9 cellular contexts compared by ENCODE assay signal in genomic region chr4:24794916-24795665, GRCh38. TPM values are rescaled to one million over a fixed set of nuclear protein-coding genes. Genes with fewer than 3 reads are reported as not detected.
A peak's percentile ranks its signal among the peaks of the same experiment; 100 is the strongest.
DNase-seq lines count a peak whose midpoint lies in the region; ATAC-seq and TF ChIP-seq lines count a peak whose summit lies in the region.
"Had no signal": no experiment of that assay in that cellular context is flagged by ENCODE, and none has a peak within 500 bp of the region (broad histone marks: within the 10 kb centered on the region; RNA-seq: fewer than 3 reads in every experiment).

TSS of gene SOD3 (plus strand) at chr4:24795573. CDS start at chr4:24799522, 3,949 bp downstream.

- TF ChIP-seq CTCF in AG09309 (IDR thresholded peaks at IDR 0.05; ENCODE audit: control insufficient read depth, insufficient read depth, low read depth, low read length, missing control alignments) (no peak), Panc1 (IDR thresholded peaks at IDR 0.05) (no peak), fibroblast of villous mesenchyme (IDR thresholded peaks at IDR 0.05; ENCODE audit: insufficient read depth, low read depth, low read length) (no peak), neural crest cell (conservative IDR thresholded peaks at IDR 0.05) (no peak)

- CTCF ChIA-PET in Panc1 (lab: Charles Lee): no interaction called here

- H3K4me3 Mint-ChIP-seq in neural crest cell: peak within 1 kb of the TSS; percentile 56
- no peak within 1 kb of the TSS for H3K4me3 Mint-ChIP-seq in stimulated activated memory B cell treated with anti-CD40 and anti-IgM and Interleukin-4, amounts not matched to agents 10 μg/mL and 1 μg/mL and 100 μg/mL, for 72 hours
- H3K4me3 Mint-ChIP-seq in effector memory CD8-positive, alpha-beta T cell: no peak within 1 kb of the TSS

- H3K4me3 ChIP-seq in AG09309 (ENCODE audit: control insufficient read depth, low read depth, low read length) (peak within 1 kb of the TSS; percentile 41), Panc1 (ENCODE audit: low read depth in 2 of 2, low read length in 2 of 2) (no peak within 1 kb of the TSS), fibroblast of villous mesenchyme (ENCODE audit: low read depth, low read length) (peak within 1 kb of the TSS; percentile 42)

- no peaks in the 10 kb centered on the region for H3K9me3 ChIP-seq in Panc1 (ENCODE audit: control insufficient read depth, insufficient read depth, low read depth, low read length)

- no TSS peak for BruUV-seq in Panc1 (replicated peaks; lab: Mats Ljungman, UMichigan)

- intact Hi-C loops in Panc1 (cut with micrococcal nuclease; ENCODE audit: unreplicated experiment): no loop called here

- ATAC-seq in Panc1: 0 out of 2 replicates have a peak, but pooled peaks have one; percentile 34
- no peak for ATAC-seq in stimulated activated memory B cell treated with anti-CD40 and anti-IgM and Interleukin-4, amounts not matched to agents 10 μg/mL and 1 μg/mL and 100 μg/mL, for 72 hours
- no peak for ATAC-seq in effector memory CD8-positive, alpha-beta T cell (replicated peaks)

- H3K4me1 Mint-ChIP-seq in neural crest cell: peaks cover 27% of the 10 kb centered on the region
- no peaks in the 10 kb centered on the region for H3K4me1 Mint-ChIP-seq in stimulated activated memory B cell treated with anti-CD40 and anti-IgM and Interleukin-4, amounts not matched to agents 10 μg/mL and 1 μg/mL and 100 μg/mL, for 72 hours
- H3K4me1 Mint-ChIP-seq in effector memory CD8-positive, alpha-beta T cell (ENCODE audit: low read depth in 2 of 2): no peaks in the 10 kb centered on the region

- DNase-seq in AG09309 (ENCODE audit: low read depth) (peak; percentile 83), Panc1 (ENCODE audit: low read depth, low spot score) (no peak), fibroblast of villous mesenchyme (ENCODE audit: low read depth) (peak; percentile 86), neural crest cell (ENCODE audit: low read depth, low spot score) (peak; percentile 39)
- no peak for DNase-seq in stimulated activated CD4-positive, alpha-beta T cell treated with anti-CD3 and anti-CD28 coated beads, Interleukin-4, amount 100 ng/mL, for 4 hours
- no peak for DNase-seq in activated T-cell treated with anti-CD3 and anti-CD28 coated beads, Interleukin-2, amount 50 U/mL, for 48 hours
- DNase-seq in effector memory CD8-positive, alpha-beta T cell: no peak

- H3K4me1 ChIP-seq in Panc1 (ENCODE audit: control insufficient read depth, insufficient read depth, low read length): no peaks in the 10 kb centered on the region

- no peaks in the 10 kb centered on the region for H3K9me3 Mint-ChIP-seq in neural crest cell
- no peaks in the 10 kb centered on the region for H3K9me3 Mint-ChIP-seq in stimulated activated memory B cell treated with anti-CD40 and anti-IgM and Interleukin-4, amounts not matched to agents 10 μg/mL and 1 μg/mL and 100 μg/mL, for 72 hours
- H3K9me3 Mint-ChIP-seq in effector memory CD8-positive, alpha-beta T cell: no peaks in the 10 kb centered on the region

- H3K27me3 ChIP-seq in Panc1 (ENCODE audit: control insufficient read depth, insufficient read depth, low read length): no peaks in the 10 kb centered on the region

- in situ Hi-C loops in Panc1 (cut with HindIII; ENCODE audit: low pct_unique_long_range_greater_than_20kb, low sequenced_read_pairs): no loop called here

- no peak within 1 kb of the TSS for H3K27ac ChIP-seq in Panc1 (ENCODE audit: low read length)

- POLR2A ChIA-PET in Panc1 (lab: Charles Lee): no interaction called here

- H3K36me3 Mint-ChIP-seq in neural crest cell (ENCODE audit: low read depth): no peaks in the 10 kb centered on the region
- no peaks in the 10 kb centered on the region for H3K36me3 Mint-ChIP-seq in stimulated activated memory B cell treated with anti-CD40 and anti-IgM and Interleukin-4, amounts not matched to agents 10 μg/mL and 1 μg/mL and 100 μg/mL, for 72 hours
- H3K36me3 Mint-ChIP-seq in effector memory CD8-positive, alpha-beta T cell (ENCODE audit: insufficient read depth): no peaks in the 10 kb centered on the region

- H3K36me3 ChIP-seq in Panc1 (ENCODE audit: control insufficient read depth, insufficient read depth, low read length): no peaks in the 10 kb centered on the region

- H3K27ac Mint-ChIP-seq in neural crest cell (ENCODE audit: unreplicated experiment): peak within 1 kb of the TSS; percentile 90
- no peak within 1 kb of the TSS for H3K27ac Mint-ChIP-seq in stimulated activated memory B cell treated with anti-CD40 and anti-IgM and Interleukin-4, amounts not matched to agents 10 μg/mL and 1 μg/mL and 100 μg/mL, for 72 hours
- H3K27ac Mint-ChIP-seq in effector memory CD8-positive, alpha-beta T cell: no peak within 1 kb of the TSS

- H3K27me3 Mint-ChIP-seq in neural crest cell (ENCODE audit: low read depth): peaks cover 42% of the 10 kb centered on the region
- H3K27me3 Mint-ChIP-seq in stimulated activated memory B cell treated with anti-CD40 and anti-IgM and Interleukin-4, amounts not matched to agents 10 μg/mL and 1 μg/mL and 100 μg/mL, for 72 hours: peaks cover 12% of the 10 kb centered on the region
- peaks cover 13 to 34% of the 10 kb centered on the region in 2 donors for H3K27me3 Mint-ChIP-seq in effector memory CD8-positive, alpha-beta T cell

RNA-seq across cellular contexts. Expression of gene SOD3, which starts in this region (rescaled TPM):
- total RNA-seq in Panc1 (2021; ENCODE audit: unreplicated experiment) (1.0 TPM), fibroblast of villous mesenchyme (14.2 and 21.9 TPM in 2 replicates), neural crest cell (0.16 and 0.32 TPM in 2 replicates)
- 0.86 TPM for polyA plus RNA-seq in Panc1 (2012; ENCODE audit: insufficient read length)
- total RNA-seq: T-helper 1 cell treated with Interleukin-12 subunit alpha and Interleukin-12 subunit beta and Interleukin-4 antibody, amounts not matched to agents 30 ng/mL and 1 ng/mL, for 36 hours had no signal

Comparison
In these comparisons a context has a peak if more than half of its experiments do, and no peak if none do; other contexts are left out.
1. Peak in DNase-seq in neural crest cell; RNA of the gene not detected or under 1 TPM.
2. DNase-seq: peak in AG09309 (single experiment) and fibroblast of villous mesenchyme (single experiment); none in Panc1 (single experiment), stimulated activated CD4-positive, alpha-beta T cell treated with anti-CD3 and anti-CD28 coated beads, Interleukin-4, amount 100 ng/mL, for 4 hours (0 of 2), activated T-cell treated with anti-CD3 and anti-CD28 coated beads, Interleukin-2, amount 50 U/mL, for 48 hours (0 of 2) and effector memory CD8-positive, alpha-beta T cell (0 of 3).
3. H3K4me3 ChIP-seq: peak in AG09309 (single experiment) and fibroblast of villous mesenchyme (single experiment); none in Panc1 (0 of 2).